In the genomic region with DNA sequence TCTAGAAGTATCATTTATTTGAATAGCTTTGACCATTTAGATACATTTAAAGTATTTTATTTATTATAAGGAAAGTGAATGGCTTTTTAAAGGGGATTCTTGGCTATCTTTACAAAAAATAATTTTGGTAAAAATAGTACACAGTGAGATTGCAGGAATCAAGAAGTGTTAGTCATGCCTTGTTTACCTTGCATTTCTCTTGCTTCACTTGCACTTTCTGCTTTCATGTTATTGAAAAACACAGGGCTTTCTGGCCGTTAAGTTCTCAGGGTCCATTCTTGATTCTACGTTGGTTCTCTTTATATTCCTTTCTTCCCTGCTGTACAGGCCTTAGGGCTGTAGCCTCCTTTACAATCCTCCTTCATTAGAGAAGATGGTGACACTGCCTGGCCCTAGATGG, we compare ENCODE assay signal across 25 cellular contexts.
"Had no signal": no experiment of that assay in that cellular context is flagged by ENCODE, and none has a peak within 500 bp of the region (broad histone marks: within the 10 kb centered on the region; RNA-seq: fewer than 3 reads in every experiment).

No MANE protein-coding gene starts in this region.

- H3K4me3 ChIP-seq: esophagus muscularis mucosa, heart right ventricle, ovary, prostate gland, skin epidermis, testis, transverse colon had no signal

- H3K27me3 ChIP-seq: esophagus muscularis mucosa, heart right ventricle, neutrophil, ovary, testis, transverse colon had no signal

- DNase-seq: activated CD4-positive, alpha-beta T cell treated with anti-CD3 and anti-CD28 coated beads, Interleukin-2, amount 10 ng/mL, durations not matched to agents 7 days and 5 days; activated CD4-positive, CD25-positive, alpha-beta regulatory T cell treated with anti-CD3 and anti-CD28 coated beads, Interleukin-2, amount 50 U/mL, for 72 hours; activated CD8-positive, alpha-beta memory T cell treated with anti-CD3 and anti-CD28 coated beads, Interleukin-2, amount 10 ng/mL, durations not matched to agents 7 days and 5 days; activated CD8-positive, alpha-beta T cell treated with anti-CD3 and anti-CD28 coated beads, Interleukin-2, amount 10 ng/mL, durations not matched to agents 7 days and 5 days; activated naive CD4-positive, alpha-beta T cell; activated T-cell treated with anti-CD3 and anti-CD28 coated beads, Interleukin-2, amount 50 U/mL, for 48 hours; endodermal cell; foreskin melanocyte; heart right ventricle; islet precursor cell; left ventricle myocardium superior; mesenchymal stem cell; ovary; retina; stimulated activated CD4-positive, alpha-beta T cell treated with anti-CD3 and anti-CD28 coated beads, Interleukin-12 subunit alpha, Interleukin-12 subunit beta, amount 100 ng/mL, for 4 hours; stimulated activated CD4-positive, alpha-beta T cell treated with anti-CD3 and anti-CD28 coated beads, Interleukin-4, amount 100 ng/mL, for 1 hour; stimulated activated naive CD8-positive, alpha-beta T cell treated with anti-CD3 and anti-CD28 coated beads, Interleukin-15, Interleukin-2, amounts not matched to agents 100 U/mL and 50 U/mL, for 24 hours; T-helper 9 cell; testis; transverse colon; WERI-Rb-1 had no signal

- H3K4me1 ChIP-seq: esophagus muscularis mucosa, heart right ventricle, prostate gland, testis, transverse colon had no signal

- H3K9me3 ChIP-seq: esophagus muscularis mucosa, neutrophil, ovary, prostate gland, testis, transverse colon had no signal

- H3K27ac ChIP-seq: esophagus muscularis mucosa, heart right ventricle, neutrophil, prostate gland, skin epidermis, testis, transverse colon, WERI-Rb-1 had no signal

- H3K36me3 ChIP-seq: esophagus muscularis mucosa, heart right ventricle, neutrophil, ovary, prostate gland, transverse colon, WERI-Rb-1 had no signal
